In genomic region chrX:101184871-101185270, GRCh38 we compare ENCODE assay signal across 9 cellular contexts. TPM values are rescaled to one million over a fixed set of nuclear protein-coding genes. Genes with fewer than 3 reads are reported as not detected.
DNase-seq lines count a peak whose midpoint lies in the region; ATAC-seq and TF ChIP-seq lines count a peak whose summit lies in the region.
"Not testable (repeated sequence)": the region's sequence is repeated elsewhere in the genome, so short reads cannot be mapped to it uniquely, and the experiment has no call there.
"Had no signal": no experiment of that assay in that cellular context is flagged by ENCODE, and none has a peak within 500 bp of the region (broad histone marks: within the 10 kb centered on the region; RNA-seq: fewer than 3 reads in every experiment).

No MANE protein-coding gene starts in this region.

- not testable (repeated sequence) for TF ChIP-seq CTCF in AG10803 (conservative IDR thresholded peaks at IDR 0.05; ENCODE audit: low read length); choroid plexus epithelial cell (conservative IDR thresholded peaks at IDR 0.05; ENCODE audit: low read depth, low read length); fibroblast of lung (conservative IDR thresholded peaks at IDR 0.05 in 1 of 2, IDR thresholded peaks at IDR 0.05 in 1 of 2; ENCODE audit: low read depth in 1 of 2, low read length in 2 of 2); foreskin keratinocyte (conservative IDR thresholded peaks at IDR 0.05)

- not testable (repeated sequence) for H3K4me3 ChIP-seq in AG10803 (ENCODE audit: low read length); Jurkat, Clone E6-1 (ENCODE audit: low read length); choroid plexus epithelial cell (ENCODE audit: low read depth, low read length); fibroblast of lung (replicated peaks in 1 of 4; ENCODE audit: control extremely low read depth in 1 of 4, insufficient read depth in 1 of 4, low read depth in 3 of 4, low read length in 4 of 4)

- H3K9ac ChIP-seq in fibroblast of lung (ENCODE audit: insufficient read depth, low read length), result not testable (repeated sequence)

- not testable (repeated sequence) for ATAC-seq in foreskin keratinocyte

- H3K27me3 ChIP-seq in fibroblast of lung (ENCODE audit: control insufficient read depth, insufficient read depth, low read length); foreskin keratinocyte: not testable (repeated sequence)

- H3K27ac ChIP-seq in fibroblast of lung (ENCODE audit: insufficient read depth, low read length); foreskin keratinocyte: not testable (repeated sequence)

- not testable (repeated sequence) for H4K20me1 ChIP-seq in fibroblast of lung (ENCODE audit: control insufficient read depth, extremely low read depth, insufficient read depth, low read length)

- H3K36me3 ChIP-seq in fibroblast of lung (ENCODE audit: control insufficient read depth, insufficient read depth, low read length), result not testable (repeated sequence)

- not testable (repeated sequence) for H3K4me2 ChIP-seq in fibroblast of lung (ENCODE audit: extremely low read depth, insufficient read depth, low read length)

- not testable (repeated sequence) for H3K9me3 ChIP-seq in fibroblast of lung (ENCODE audit: control insufficient read depth, insufficient read depth, low read depth, low read length)

- DNase-seq in AG10803 (ENCODE audit: low read depth) (peak; percentile 37), NCI-H2171 treated with DMSO at 0.1 percent for 48 hours (lab: John Stamatoyannopoulos, UW) (peak; percentile 79), amniotic epithelial cell (ENCODE audit: low read depth) (peak; percentile 76), choroid plexus epithelial cell (ENCODE audit: low read depth) (peak; percentile 44), fibroblast of lung (ENCODE audit: low read depth in 2 of 2) (peak; percentile 34 to 40), foreskin keratinocyte (peak; percentile 3 to 11)
- peak; percentile 22 for DNase-seq in Jurkat, Clone E6-1 (ENCODE audit: low read depth, low spot score)

- not testable (repeated sequence) for H3K79me2 ChIP-seq in fibroblast of lung (ENCODE audit: control insufficient read depth, insufficient read depth, low read length)

- H3K4me1 ChIP-seq in fibroblast of lung (ENCODE audit: control insufficient read depth, extremely low read depth, insufficient read depth, low read length); foreskin keratinocyte: not testable (repeated sequence)

- not testable (repeated sequence) for H2AFZ ChIP-seq in fibroblast of lung (ENCODE audit: low read length)

RNA-seq across cellular contexts. Expression of gene DRP2, which starts 34.7 kb away (rescaled TPM):
- polyA plus RNA-seq in Jurkat, Clone E6-1 (2012; ENCODE audit: insufficient read depth, insufficient read length), result 0.87 TPM
- under 0.01 and 0.50 TPM in 2 replicates for total RNA-seq in fibroblast of lung
- 0.59 and 0.64 TPM in 2 replicates for polyA plus RNA-seq in fibroblast of lung
- polyA plus RNA-seq in fibroblast of lung (2012), result 0.92 and 0.93 TPM in 2 replicates
- 1.7 and 4.8 TPM in 2 replicates for polyA minus RNA-seq in fibroblast of lung (ENCODE audit: low replicate concordance)
- total RNA-seq in foreskin keratinocyte, result 0.14 and 0.18 TPM in 2 replicates
- polyA plus RNA-seq in foreskin keratinocyte, result 0.04 and 0.09 TPM in 2 replicates
- polyA plus RNA-seq: CD14-positive monocyte; CD8-positive, alpha-beta memory T cell had no signal

Comparison
In these comparisons a context has a peak if more than half of its experiments do, and no peak if none do; other contexts are left out.
1. DNase-seq: peak in every context shown above with its lines; median percentile 79 in NCI-H2171 treated with DMSO at 0.1 percent for 48 hours; 76 in amniotic epithelial cell; 44 in choroid plexus epithelial cell; 37 in AG10803; 37 in fibroblast of lung; 22 in Jurkat, Clone E6-1; 7 in foreskin keratinocyte.